8 cellular contexts compared by ENCODE assay signal in the genomic region with DNA sequence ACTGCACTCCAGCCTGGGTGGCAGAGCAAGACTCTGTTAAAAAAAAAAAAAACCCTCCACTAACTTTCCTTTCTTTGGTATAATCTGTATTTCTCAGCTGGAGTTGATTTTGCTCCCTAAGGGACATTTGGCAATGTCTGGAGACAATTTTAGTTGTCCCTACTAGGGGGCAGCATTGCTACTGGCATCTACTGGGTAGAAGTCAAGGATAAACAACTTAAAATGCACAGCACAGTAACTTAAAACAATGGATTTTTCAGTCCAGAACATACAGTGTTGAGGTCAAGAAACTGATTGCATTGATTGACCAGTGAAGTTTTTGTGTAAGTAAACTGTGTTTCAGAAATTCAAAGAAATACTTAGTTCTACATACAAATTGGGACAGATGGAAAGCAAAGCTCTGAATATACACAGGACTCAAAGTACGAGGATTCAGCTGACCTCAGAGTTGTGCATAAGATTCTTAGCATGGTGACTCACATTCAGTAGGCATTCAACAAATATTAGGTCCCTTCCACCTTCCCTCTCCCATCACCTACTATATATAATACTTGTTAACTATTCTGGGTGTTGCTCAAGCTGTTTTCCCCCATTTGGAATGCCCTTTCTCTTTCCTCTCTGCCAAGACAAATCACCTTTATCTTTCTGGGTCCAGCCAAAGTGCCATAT. TPM values are rescaled to one million over a fixed set of nuclear protein-coding genes. Genes with fewer than 3 reads are reported as not detected.
DNase-seq lines count a peak whose midpoint lies in the region; ATAC-seq and TF ChIP-seq lines count a peak whose summit lies in the region.

No MANE protein-coding gene starts in this region.

- BruUV-seq in PC-3 (replicated peaks; lab: Mats Ljungman, UMichigan): no TSS peak

- peak; percentile 38 for TF ChIP-seq CTCF in cardiac muscle cell (IDR thresholded peaks at IDR 0.05; ENCODE audit: low read depth, low read length)
- TF ChIP-seq CTCF in PC-3 (conservative IDR thresholded peaks at IDR 0.05; ENCODE audit: low read depth, low read length): peak; percentile 73
- peak; percentile 38 for TF ChIP-seq CTCF in fibroblast of pulmonary artery (IDR thresholded peaks at IDR 0.05; ENCODE audit: low read length, missing control alignments)
- TF ChIP-seq CTCF in type B pancreatic cell (conservative IDR thresholded peaks at IDR 0.05): peak; percentile 70

- no peak overlapping the region for H3K27ac Mint-ChIP-seq in type B pancreatic cell

- POLR2A ChIA-PET in PC-3 (lab: Charles Lee; ENCODE audit: unreplicated experiment): no interaction called here

- H3K27me3 ChIP-seq in cardiac muscle cell (no peaks in the 10 kb centered on the region), PC-3 (ENCODE audit: low read length) (no peaks in the 10 kb centered on the region)

- DNase-seq in cardiac muscle cell (ENCODE audit: low read depth in 1 of 2, low spot score in 1 of 2): peak; percentile 53 to 58
- no peak for DNase-seq in left ventricle myocardium superior
- DNase-seq in PC-3: peak; percentile 62
- peak; percentile 41 for DNase-seq in fibroblast of pulmonary artery (ENCODE audit: low read depth)
- no peak for DNase-seq in type B pancreatic cell (ENCODE audit: extremely low spot score, unreplicated experiment)
- no peak for DNase-seq in NCI-H2171 treated with DMSO at 0.1 percent for 48 hours (lab: John Stamatoyannopoulos, UW)
- no peak for DNase-seq in activated CD8-positive, alpha-beta memory T cell treated with anti-CD3 and anti-CD28 coated beads, Interleukin-2, amount 50 U/mL, for 48 hours

- CTCF ChIA-PET in PC-3 (lab: Charles Lee): interaction anchor here (0.6 to 1.3 kb wide), 3 partner anchors 309 to 660 kb away, joined by 3 to 4 read pairs (median 3); no protein-coding TSS in a partner anchor

- H3K79me2 ChIP-seq in PC-3 (ENCODE audit: low read length): no peaks in the 10 kb centered on the region

- H3K4me3 ChIP-seq in cardiac muscle cell: no peak overlapping the region
- no peak overlapping the region; the same call in 1 of the 2 replicates for H3K4me3 ChIP-seq in PC-3 (ENCODE audit: low read length)
- no peak overlapping the region for H3K4me3 ChIP-seq in fibroblast of pulmonary artery (replicated peaks; ENCODE audit: low read depth, low read length)

- H2AFZ ChIP-seq in PC-3 (ENCODE audit: low read length): no peak overlapping the region

- no peak overlapping the region for H3K4me3 Mint-ChIP-seq in type B pancreatic cell

- H3K27ac ChIP-seq in cardiac muscle cell: no peak overlapping the region
- no peak overlapping the region for H3K27ac ChIP-seq in PC-3 (ENCODE audit: low read length)

- H4K20me1 ChIP-seq in PC-3 (ENCODE audit: low read length): no peaks in the 10 kb centered on the region

- no peaks in the 10 kb centered on the region for H3K9me3 Mint-ChIP-seq in type B pancreatic cell

- H3K4me1 ChIP-seq in cardiac muscle cell (ENCODE audit: low read depth): peaks cover 25% of the 10 kb centered on the region
- H3K4me1 ChIP-seq in PC-3 (ENCODE audit: insufficient read depth, low read length): no peaks in the 10 kb centered on the region

- H3K36me3 Mint-ChIP-seq in type B pancreatic cell: no peaks in the 10 kb centered on the region

- no peaks in the 10 kb centered on the region for H3F3A ChIP-seq in PC-3 (ENCODE audit: low read length, unreplicated experiment)

- H3K4me2 ChIP-seq in PC-3 (ENCODE audit: low read length): peak overlapping the region; percentile 64

- H3K9ac ChIP-seq in PC-3 (ENCODE audit: low read length): no peak overlapping the region

- no peaks in the 10 kb centered on the region for H3K4me1 Mint-ChIP-seq in type B pancreatic cell (ENCODE audit: unreplicated experiment)

- H3K36me3 ChIP-seq in cardiac muscle cell (no peaks in the 10 kb centered on the region), PC-3 (ENCODE audit: low read depth, low read length) (no peaks in the 10 kb centered on the region)

- intact Hi-C loops in left ventricle myocardium superior (cut with micrococcal nuclease): no loop called here
- intact Hi-C loops in PC-3 (cut with micrococcal nuclease): loop anchor here (1.0 to 5.0 kb wide), 3 partner anchors 285 to 544 kb away; no protein-coding TSS in a partner anchor

- no peaks in the 10 kb centered on the region for H3K9me2 ChIP-seq in PC-3 (replicated peaks; ENCODE audit: low read length)

- H3K9me3 ChIP-seq in cardiac muscle cell (ENCODE audit: low read depth) (no peaks in the 10 kb centered on the region), PC-3 (ENCODE audit: low read length) (no peaks in the 10 kb centered on the region)

- no peaks in the 10 kb centered on the region for H3K27me3 Mint-ChIP-seq in type B pancreatic cell

- ATAC-seq in left ventricle myocardium superior: no peak
- ATAC-seq in PC-3: peak; percentile 88
- ATAC-seq in HG03342 (IDR thresholded peaks at IDR 0.05; ENCODE audit: unreplicated experiment): no peak

RNA-seq across cellular contexts. Expression of a gene that starts 8.8 kb away (rescaled TPM):
- total RNA-seq in cardiac muscle cell: not detected in 2 replicates
- not detected in 2 replicates for polyA plus RNA-seq in cardiac muscle cell
- not detected for total RNA-seq in left ventricle myocardium superior
- total RNA-seq in PC-3 (2014; rRNA removed): not detected in 2 replicates
- total RNA-seq in type B pancreatic cell (ENCODE audit: low replicate concordance): not detected in 2 replicates

Comparison
In these comparisons a context has a peak if more than half of its experiments do, and no peak if none do; other contexts are left out.
1. DNase-seq: peak in cardiac muscle cell (2 of 2), PC-3 (single experiment) and fibroblast of pulmonary artery (single experiment); none in left ventricle myocardium superior (single experiment), type B pancreatic cell (single experiment), NCI-H2171 treated with DMSO at 0.1 percent for 48 hours (single experiment) and activated CD8-positive, alpha-beta memory T cell treated with anti-CD3 and anti-CD28 coated beads, Interleukin-2, amount 50 U/mL, for 48 hours (single experiment).
2. Peak in every context shown above with its lines, with median percentiles within 50 percentile points of each other: CTCF ChIP-seq.